Comparison of ENCODE assay signal across 8 cellular contexts in genomic region chr2:219207254-219207883, GRCh38. TPM values are rescaled to one million over a fixed set of nuclear protein-coding genes. Genes with fewer than 3 reads are reported as not detected.
DNase-seq lines count a peak whose midpoint lies in the region; FAIRE-seq and TF ChIP-seq lines count a peak whose summit lies in the region.

No MANE protein-coding gene starts in this region.

- no peaks in the 10 kb centered on the region for H4K20me1 ChIP-seq in PC-9 (ENCODE audit: insufficient read depth)
- H4K20me1 ChIP-seq in endothelial cell of umbilical vein (replicated peaks; ENCODE audit: control insufficient read depth, extremely low read depth, insufficient read depth, low read length), result no peaks in the 10 kb centered on the region

- POLR2A ChIA-PET in PC-9 (lab: Charles Lee; ENCODE audit: unreplicated experiment), result interaction anchor here (0.5 to 1.1 kb wide), 4 partner anchors 10 to 206 kb away, joined by 3 to 17 read pairs (median 4); partner anchors contain the start of gene ATG9A
- POLR2A ChIA-PET in endothelial cell of umbilical vein (lab: Charles Lee), result interaction anchor here (0.6 kb wide), 1 partner anchor 10 kb away, joined by 4 read pairs; no protein-coding TSS in a partner anchor

- H3K36me3 ChIP-seq in PC-9 (ENCODE audit: low read depth), result no peaks in the 10 kb centered on the region
- peaks cover 0 to 7% of the 10 kb centered on the region in 2 experiments for H3K36me3 ChIP-seq in endothelial cell of umbilical vein (ENCODE audit: control insufficient read depth in 2 of 2, extremely low read depth in 1 of 2, insufficient read depth in 2 of 2, low read length in 2 of 2)

- DNase-seq in CD14-positive monocyte (ENCODE audit: low spot score), result no peak
- DNase-seq in PC-9, result no peak
- no peak for DNase-seq in endothelial cell of umbilical vein (ENCODE audit: low read depth, low spot score)
- DNase-seq in neural crest cell (ENCODE audit: low read depth, low spot score), result no peak
- no peak for DNase-seq in hippocampal formation (lab: John Stamatoyannopoulos, UW)
- no peak for DNase-seq in NCI-H1417 (lab: John Stamatoyannopoulos, UW)
- no peak for DNase-seq in middle frontal gyrus (ENCODE audit: extremely low spot score, low spot score)
- DNase-seq in NCI-H1694 treated with DMSO at 0.1 percent for 48 hours (lab: John Stamatoyannopoulos, UW), result no peak

- H2AFZ ChIP-seq in PC-9, result no peak overlapping the region
- H2AFZ ChIP-seq in endothelial cell of umbilical vein (ENCODE audit: low read depth, low read length), result peak overlapping the region; percentile 13

- dilution Hi-C loops in endothelial cell of umbilical vein (cut with MboI; ENCODE audit: extremely low pct_ligation_motif_present, low sequenced_read_pairs), result no loop called here

- H3K9me2 ChIP-seq in PC-9 (ENCODE audit: insufficient read depth), result no peaks in the 10 kb centered on the region

- TF ChIP-seq POLR2A in endothelial cell of umbilical vein (IDR thresholded peaks at IDR 0.05; ENCODE audit: low read depth, low read length), result no peak

- H3K27ac Mint-ChIP-seq in CD14-positive monocyte, result peak overlapping the region in 6 of 7 donors; percentile 81 to 89 (median 86)
- peak overlapping the region; percentile 64 for H3K27ac Mint-ChIP-seq in neural crest cell (ENCODE audit: unreplicated experiment)

- TF ChIP-seq CTCF in CD14-positive monocyte (IDR thresholded peaks at IDR 0.05) (no peak), PC-9 (conservative IDR thresholded peaks at IDR 0.05) (no peak), endothelial cell of umbilical vein (IDR thresholded peaks at IDR 0.05; ENCODE audit: extremely low read depth in 1 of 2, insufficient read depth in 1 of 2, low read depth in 1 of 2, low read length in 2 of 2) (no peak), neural crest cell (conservative IDR thresholded peaks at IDR 0.05) (no peak)

- H3K27me3 Mint-ChIP-seq in CD14-positive monocyte (ENCODE audit: low read depth in 3 of 3), result peaks cover under 1 to 2% (median 2%) of the 10 kb centered on the region in 3 donors
- H3K27me3 Mint-ChIP-seq in neural crest cell (ENCODE audit: low read depth), result peaks cover 3% of the 10 kb centered on the region

- H3K4me1 ChIP-seq in PC-9 (replicated peaks; ENCODE audit: insufficient read depth) (peaks cover 18% of the 10 kb centered on the region), endothelial cell of umbilical vein (ENCODE audit: control insufficient read depth, extremely low read depth, insufficient read depth, low read length) (peaks cover 18% of the 10 kb centered on the region)

- H3K36me3 Mint-ChIP-seq in CD14-positive monocyte (peaks cover 26 to 36% of the 10 kb centered on the region in 2 donors), neural crest cell (ENCODE audit: low read depth) (peaks cover 4% of the 10 kb centered on the region)

- H3K4me2 ChIP-seq in PC-9 (peak overlapping the region; percentile 100), endothelial cell of umbilical vein (ENCODE audit: insufficient read depth, low read length) (peak overlapping the region; percentile 71)

- peaks cover 2 to 8% (median 4%) of the 10 kb centered on the region in 7 donors for H3K9me3 Mint-ChIP-seq in CD14-positive monocyte
- peaks cover 2% of the 10 kb centered on the region for H3K9me3 Mint-ChIP-seq in neural crest cell

- H3K9ac ChIP-seq in endothelial cell of umbilical vein (replicated peaks; ENCODE audit: extremely low read depth, insufficient read depth, low read length), result no peak overlapping the region

- intact Hi-C loops in CD14-positive monocyte (cut with micrococcal nuclease) (loop anchor here in 1 of 2 donors (2.0 kb wide), 1 partner anchor 29 kb away; the partner anchor contains the start of gene RETREG2), PC-9 (cut with micrococcal nuclease; ENCODE audit: unreplicated experiment) (loop anchor here (2.0 kb wide), 2 partner anchors 31 to 71 kb away; partner anchors contain the start of genes CNPPD1 and DNAJB2), endothelial cell of umbilical vein (cut with micrococcal nuclease) (loop anchor here (1.0 to 2.0 kb wide), 3 partner anchors 11 to 181 kb away; partner anchors contain the start of genes ABCB6, GLB1L and STK16)

- no peaks in the 10 kb centered on the region for H3K27me3 ChIP-seq in PC-9 (ENCODE audit: insufficient read depth, low read depth)
- H3K27me3 ChIP-seq in endothelial cell of umbilical vein (ENCODE audit: control insufficient read depth in 2 of 2, insufficient read depth in 2 of 2, low read length in 2 of 2), result no peaks in the 10 kb centered on the region

- H3K4me1 Mint-ChIP-seq in CD14-positive monocyte (peaks cover 39% of the 10 kb centered on the region), neural crest cell (peaks cover 21% of the 10 kb centered on the region)

- no peaks in the 10 kb centered on the region for H3K9me1 ChIP-seq in endothelial cell of umbilical vein (replicated peaks; ENCODE audit: control insufficient read depth, extremely low read depth, insufficient read depth, low read length)

- peaks cover 14% of the 10 kb centered on the region; the same call in 1 of the 2 replicates for H3F3A ChIP-seq in PC-9 (ENCODE audit: insufficient read depth, low read depth)

- H3K9me3 ChIP-seq in PC-9 (ENCODE audit: insufficient read depth, low read depth) (no peaks in the 10 kb centered on the region), endothelial cell of umbilical vein (replicated peaks; ENCODE audit: control insufficient read depth, insufficient read depth, low read length) (no peaks in the 10 kb centered on the region)

- H3K4me3 ChIP-seq in PC-9, result peak overlapping the region; percentile 78
- H3K4me3 ChIP-seq in endothelial cell of umbilical vein (replicated peaks in 1 of 3; ENCODE audit: insufficient read depth in 1 of 3, low read depth in 1 of 3, low read length in 3 of 3), result peak overlapping the region; percentile 7 to 83 (median 49)

- H3K4me3 Mint-ChIP-seq in CD14-positive monocyte (peak overlapping the region; percentile 79 to 86), neural crest cell (peak overlapping the region; percentile 92)

- H3K79me2 ChIP-seq in PC-9 (ENCODE audit: low read depth) (no peaks in the 10 kb centered on the region), endothelial cell of umbilical vein (ENCODE audit: control insufficient read depth, insufficient read depth, low read length) (no peaks in the 10 kb centered on the region)

- no peak for FAIRE-seq in endothelial cell of umbilical vein (lab: Jason Lieb, UNC)

- CTCF ChIA-PET in PC-9 (lab: Charles Lee) (interaction anchor here (0.6 kb wide), 1 partner anchor 132 kb away, joined by 9 read pairs; no protein-coding TSS in a partner anchor), endothelial cell of umbilical vein (lab: Charles Lee) (interaction anchor here (0.6 to 3.1 kb wide), 13 partner anchors 12 to 225 kb away, joined by 3 to 14 read pairs (median 6); partner anchors contain the start of genes ANKZF1, ATG9A, CNPPD1 and DNAJB2)

- BruUV-seq in PC-9 (replicated peaks; lab: Mats Ljungman, UMichigan) (TSS peak; percentile 62), endothelial cell of umbilical vein (replicated peaks; lab: Mats Ljungman, UMichigan) (TSS peak; percentile 45)

- H3K27ac ChIP-seq in PC-9 (0 out of 2 replicates have a peak overlapping the region, but pooled peaks have one; percentile 16), endothelial cell of umbilical vein (ENCODE audit: insufficient read depth, low read depth, low read length) (no peak overlapping the region)

RNA-seq across cellular contexts. Expression of gene ZFAND2B, which starts 0.8 kb away (rescaled TPM):
- polyA plus RNA-seq in CD14-positive monocyte, result 10 to 100 TPM; 45.7 to 53.2 TPM
- 24.6 and 39.4 TPM in 2 replicates for total RNA-seq in PC-9 (2021)
- total RNA-seq in endothelial cell of umbilical vein, result 23.3 and 24.0 TPM in 2 replicates
- polyA plus RNA-seq in endothelial cell of umbilical vein, result 52.0 and 52.9 TPM in 2 replicates
- 32.0 and 36.7 TPM in 2 replicates for polyA plus RNA-seq in endothelial cell of umbilical vein (2011; cell fraction: cytosol; rRNA removed)
- 114 and 121 TPM in 2 replicates for polyA plus RNA-seq in endothelial cell of umbilical vein (2011; cell fraction: nucleus; rRNA removed)
- 21.3 and 21.7 TPM in 2 replicates for polyA plus RNA-seq in endothelial cell of umbilical vein (2012)
- polyA minus RNA-seq in endothelial cell of umbilical vein, result 24.0 and 33.6 TPM in 2 replicates
- 11.8 TPM for polyA minus RNA-seq in endothelial cell of umbilical vein (2011; cell fraction: cytosol; rRNA and poly(A)+ RNA removed)
- 14.6 and 15.0 TPM in 2 replicates for polyA minus RNA-seq in endothelial cell of umbilical vein (2011; cell fraction: nucleus; rRNA and poly(A)+ RNA removed)
- total RNA-seq in neural crest cell, result 26.6 and 30.1 TPM in 2 replicates

RNA-seq across cellular contexts. Expression of gene ABCB6, which starts 11.4 kb away (rescaled TPM):
- polyA plus RNA-seq in CD14-positive monocyte (under 1 TPM; 0.28 to 0.58 TPM), endothelial cell of umbilical vein (25.7 and 35.1 TPM in 2 replicates)
- total RNA-seq in PC-9 (2021) (33.7 and 41.4 TPM in 2 replicates), endothelial cell of umbilical vein (26.6 and 32.5 TPM in 2 replicates), neural crest cell (35.9 and 39.1 TPM in 2 replicates)
- 18.9 and 24.0 TPM in 2 replicates for polyA plus RNA-seq in endothelial cell of umbilical vein (2011; cell fraction: cytosol; rRNA removed)
- polyA plus RNA-seq in endothelial cell of umbilical vein (2011; cell fraction: nucleus; rRNA removed), result 118 and 144 TPM in 2 replicates
- polyA plus RNA-seq in endothelial cell of umbilical vein (2012), result 25.1 and 28.6 TPM in 2 replicates
- polyA minus RNA-seq in endothelial cell of umbilical vein, result 45.0 and 58.6 TPM in 2 replicates
- polyA minus RNA-seq in endothelial cell of umbilical vein (2011; cell fraction: cytosol; rRNA and poly(A)+ RNA removed), result 4.3 TPM
- 28.8 and 36.5 TPM in 2 replicates for polyA minus RNA-seq in endothelial cell of umbilical vein (2011; cell fraction: nucleus; rRNA and poly(A)+ RNA removed)

RNA-seq across cellular contexts. Expression of gene ATG9A, which starts 22.1 kb away (rescaled TPM):
- polyA plus RNA-seq in CD14-positive monocyte, result 10 to 100 TPM; 24.7 to 26.3 TPM
- total RNA-seq in PC-9 (2021), result 56.0 and 64.5 TPM in 2 replicates
- total RNA-seq in endothelial cell of umbilical vein, result 62.2 and 65.5 TPM in 2 replicates
- 95.0 and 110 TPM in 2 replicates for polyA plus RNA-seq in endothelial cell of umbilical vein
- 63.1 and 63.6 TPM in 2 replicates for polyA plus RNA-seq in endothelial cell of umbilical vein (2011; cell fraction: cytosol; rRNA removed)
- 73.2 and 82.3 TPM in 2 replicates for polyA plus RNA-seq in endothelial cell of umbilical vein (2011; cell fraction: nucleus; rRNA removed)
- polyA plus RNA-seq in endothelial cell of umbilical vein (2012), result 66.6 and 67.7 TPM in 2 replicates
- polyA minus RNA-seq in endothelial cell of umbilical vein, result 160 and 181 TPM in 2 replicates
- polyA minus RNA-seq in endothelial cell of umbilical vein (2011; cell fraction: cytosol; rRNA and poly(A)+ RNA removed), result 44.4 TPM
- polyA minus RNA-seq in endothelial cell of umbilical vein (2011; cell fraction: nucleus; rRNA and poly(A)+ RNA removed), result 44.0 and 56.0 TPM in 2 replicates
- total RNA-seq in neural crest cell, result 41.2 and 42.0 TPM in 2 replicates

RNA-seq across cellular contexts. Expression of gene ANKZF1, which starts 22.2 kb away (rescaled TPM):
- 10 to 100 TPM in 1 of 2 donors, 1 to 10 TPM in 1; 7.6 to 10.4 TPM for polyA plus RNA-seq in CD14-positive monocyte
- 62.2 and 65.1 TPM in 2 replicates for total RNA-seq in PC-9 (2021)
- total RNA-seq in endothelial cell of umbilical vein, result 34.0 and 36.2 TPM in 2 replicates
- 23.4 and 26.5 TPM in 2 replicates for polyA plus RNA-seq in endothelial cell of umbilical vein
- 9.5 and 11.3 TPM in 2 replicates for polyA plus RNA-seq in endothelial cell of umbilical vein (2011; cell fraction: cytosol; rRNA removed)
- polyA plus RNA-seq in endothelial cell of umbilical vein (2011; cell fraction: nucleus; rRNA removed), result 247 and 254 TPM in 2 replicates
- 17.9 and 20.6 TPM in 2 replicates for polyA plus RNA-seq in endothelial cell of umbilical vein (2012)
- polyA minus RNA-seq in endothelial cell of umbilical vein, result 24.7 and 30.2 TPM in 2 replicates
- 13.5 TPM for polyA minus RNA-seq in endothelial cell of umbilical vein (2011; cell fraction: cytosol; rRNA and poly(A)+ RNA removed)
- 51.8 and 63.3 TPM in 2 replicates for polyA minus RNA-seq in endothelial cell of umbilical vein (2011; cell fraction: nucleus; rRNA and poly(A)+ RNA removed)
- 36.4 and 40.3 TPM in 2 replicates for total RNA-seq in neural crest cell

RNA-seq across cellular contexts. Expression of gene RETREG2, which starts 29.3 kb away (rescaled TPM):
- polyA plus RNA-seq in CD14-positive monocyte, result 10 to 100 TPM; 37.7 to 39.4 TPM
- 77.0 and 84.4 TPM in 2 replicates for total RNA-seq in PC-9 (2021)
- total RNA-seq in endothelial cell of umbilical vein, result 58.2 and 59.5 TPM in 2 replicates
- 68.1 and 76.1 TPM in 2 replicates for polyA plus RNA-seq in endothelial cell of umbilical vein
- 51.6 and 53.2 TPM in 2 replicates for polyA plus RNA-seq in endothelial cell of umbilical vein (2011; cell fraction: cytosol; rRNA removed)
- 59.8 and 67.6 TPM in 2 replicates for polyA plus RNA-seq in endothelial cell of umbilical vein (2011; cell fraction: nucleus; rRNA removed)
- 39.7 and 46.3 TPM in 2 replicates for polyA plus RNA-seq in endothelial cell of umbilical vein (2012)
- polyA minus RNA-seq in endothelial cell of umbilical vein, result 131 and 150 TPM in 2 replicates
- 26.6 TPM for polyA minus RNA-seq in endothelial cell of umbilical vein (2011; cell fraction: cytosol; rRNA and poly(A)+ RNA removed)
- polyA minus RNA-seq in endothelial cell of umbilical vein (2011; cell fraction: nucleus; rRNA and poly(A)+ RNA removed), result 41.5 and 52.4 TPM in 2 replicates
- total RNA-seq in neural crest cell, result 84.6 and 86.0 TPM in 2 replicates
